1 cellular context compared by ENCODE assay signal in the genomic region with DNA sequence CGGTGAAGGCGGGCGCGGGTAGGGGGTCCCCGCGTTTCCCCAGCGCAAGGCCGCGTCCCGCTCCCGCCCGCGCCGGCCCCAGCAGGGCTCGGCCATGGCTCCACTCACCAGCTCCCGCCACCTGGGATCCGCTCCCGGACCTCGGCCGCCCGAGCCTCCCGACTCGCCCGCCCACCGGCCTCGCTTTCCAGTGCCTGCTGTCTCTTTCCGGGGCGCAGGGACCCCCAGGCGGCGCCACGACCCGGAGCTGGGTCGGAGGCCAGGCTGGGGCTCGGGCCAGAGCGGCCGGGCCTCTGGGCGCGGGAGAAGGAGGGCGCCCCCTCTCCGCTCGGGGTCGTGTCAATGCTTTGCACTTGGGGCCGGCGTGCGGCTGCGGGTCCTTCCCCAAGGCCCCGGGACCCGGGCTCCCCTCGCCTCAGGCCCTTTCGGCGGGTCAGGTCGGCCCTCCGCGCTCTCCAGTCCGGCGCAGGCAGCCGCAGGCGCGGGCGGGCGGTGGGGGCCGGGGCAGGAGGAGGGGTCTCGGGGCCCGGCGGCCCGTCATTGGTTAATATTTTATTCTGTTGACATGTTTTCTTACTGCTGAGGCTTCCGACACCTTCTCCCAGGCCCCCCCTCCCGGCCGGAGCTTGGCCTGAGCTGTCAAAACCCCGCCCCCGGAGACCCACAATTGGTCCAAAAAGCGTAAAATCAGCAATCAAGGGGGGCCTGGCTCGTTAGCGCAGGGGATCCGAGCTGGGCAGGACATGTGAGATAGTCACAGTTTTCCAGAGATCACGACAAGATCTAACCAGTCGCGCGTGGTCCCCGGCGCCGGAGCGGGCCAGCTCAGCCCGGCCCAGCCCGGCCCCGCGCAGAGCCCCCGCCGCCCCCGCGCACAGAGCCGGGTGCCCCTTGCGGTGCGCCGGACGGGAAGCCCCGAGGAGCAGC.
A peak's percentile ranks its signal among the peaks of the same experiment; 100 is the strongest.
TF ChIP-seq lines count a peak whose summit lies in the region.

A gene (plus strand): TSS at position 713 of the 927 bp plus-strand sequence. CDS start 334 bp downstream, outside the sequence.

TF ChIP-seq in HepG2, 621 proteins besides CTCF, POLR2A, EP300 and RAD21 (continued from another document and continues in another):
- TF ChIP-seq, protein P1, sequence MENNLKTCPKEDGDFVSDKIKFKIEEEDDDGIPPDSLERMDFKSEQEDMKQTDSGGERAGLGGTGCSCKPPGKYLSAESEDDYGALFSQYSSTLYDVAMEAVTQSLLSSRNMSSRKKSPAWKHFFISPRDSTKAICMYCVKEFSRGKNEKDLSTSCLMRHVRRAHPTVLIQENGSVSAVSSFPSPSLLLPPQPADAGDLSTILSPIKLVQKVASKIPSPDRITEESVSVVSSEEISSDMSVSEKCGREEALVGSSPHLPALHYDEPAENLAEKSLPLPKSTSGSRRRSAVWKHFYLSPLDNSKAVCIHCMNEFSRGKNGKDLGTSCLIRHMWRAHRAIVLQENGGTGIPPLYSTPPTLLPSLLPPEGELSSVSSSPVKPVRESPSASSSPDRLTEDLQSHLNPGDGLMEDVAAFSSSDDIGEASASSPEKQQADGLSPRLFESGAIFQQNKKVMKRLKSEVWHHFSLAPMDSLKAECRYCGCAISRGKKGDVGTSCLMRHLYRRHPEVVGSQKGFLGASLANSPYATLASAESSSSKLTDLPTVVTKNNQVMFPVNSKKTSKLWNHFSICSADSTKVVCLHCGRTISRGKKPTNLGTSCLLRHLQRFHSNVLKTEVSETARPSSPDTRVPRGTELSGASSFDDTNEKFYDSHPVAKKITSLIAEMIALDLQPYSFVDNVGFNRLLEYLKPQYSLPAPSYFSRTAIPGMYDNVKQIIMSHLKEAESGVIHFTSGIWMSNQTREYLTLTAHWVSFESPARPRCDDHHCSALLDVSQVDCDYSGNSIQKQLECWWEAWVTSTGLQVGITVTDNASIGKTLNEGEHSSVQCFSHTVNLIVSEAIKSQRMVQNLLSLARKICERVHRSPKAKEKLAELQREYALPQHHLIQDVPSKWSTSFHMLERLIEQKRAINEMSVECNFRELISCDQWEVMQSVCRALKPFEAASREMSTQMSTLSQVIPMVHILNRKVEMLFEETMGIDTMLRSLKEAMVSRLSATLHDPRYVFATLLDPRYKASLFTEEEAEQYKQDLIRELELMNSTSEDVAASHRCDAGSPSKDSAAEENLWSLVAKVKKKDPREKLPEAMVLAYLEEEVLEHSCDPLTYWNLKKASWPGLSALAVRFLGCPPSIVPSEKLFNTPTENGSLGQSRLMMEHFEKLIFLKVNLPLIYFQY (CRISPR knock-in tag; IDR thresholded peaks at IDR 0.05; ENCODE audit: borderline replicate concordance) = peak; percentile 78
- TF ChIP-seq, protein P2, sequence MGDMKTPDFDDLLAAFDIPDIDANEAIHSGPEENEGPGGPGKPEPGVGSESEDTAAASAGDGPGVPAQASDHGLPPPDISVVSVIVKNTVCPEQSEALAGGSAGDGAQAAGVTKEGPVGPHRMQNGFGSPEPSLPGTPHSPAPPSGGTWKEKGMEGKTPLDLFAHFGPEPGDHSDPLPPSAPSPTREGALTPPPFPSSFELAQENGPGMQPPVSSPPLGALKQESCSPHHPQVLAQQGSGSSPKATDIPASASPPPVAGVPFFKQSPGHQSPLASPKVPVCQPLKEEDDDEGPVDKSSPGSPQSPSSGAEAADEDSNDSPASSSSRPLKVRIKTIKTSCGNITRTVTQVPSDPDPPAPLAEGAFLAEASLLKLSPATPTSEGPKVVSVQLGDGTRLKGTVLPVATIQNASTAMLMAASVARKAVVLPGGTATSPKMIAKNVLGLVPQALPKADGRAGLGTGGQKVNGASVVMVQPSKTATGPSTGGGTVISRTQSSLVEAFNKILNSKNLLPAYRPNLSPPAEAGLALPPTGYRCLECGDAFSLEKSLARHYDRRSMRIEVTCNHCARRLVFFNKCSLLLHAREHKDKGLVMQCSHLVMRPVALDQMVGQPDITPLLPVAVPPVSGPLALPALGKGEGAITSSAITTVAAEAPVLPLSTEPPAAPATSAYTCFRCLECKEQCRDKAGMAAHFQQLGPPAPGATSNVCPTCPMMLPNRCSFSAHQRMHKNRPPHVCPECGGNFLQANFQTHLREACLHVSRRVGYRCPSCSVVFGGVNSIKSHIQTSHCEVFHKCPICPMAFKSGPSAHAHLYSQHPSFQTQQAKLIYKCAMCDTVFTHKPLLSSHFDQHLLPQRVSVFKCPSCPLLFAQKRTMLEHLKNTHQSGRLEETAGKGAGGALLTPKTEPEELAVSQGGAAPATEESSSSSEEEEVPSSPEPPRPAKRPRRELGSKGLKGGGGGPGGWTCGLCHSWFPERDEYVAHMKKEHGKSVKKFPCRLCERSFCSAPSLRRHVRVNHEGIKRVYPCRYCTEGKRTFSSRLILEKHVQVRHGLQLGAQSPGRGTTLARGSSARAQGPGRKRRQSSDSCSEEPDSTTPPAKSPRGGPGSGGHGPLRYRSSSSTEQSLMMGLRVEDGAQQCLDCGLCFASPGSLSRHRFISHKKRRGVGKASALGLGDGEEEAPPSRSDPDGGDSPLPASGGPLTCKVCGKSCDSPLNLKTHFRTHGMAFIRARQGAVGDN (CRISPR knock-in tag; IDR thresholded peaks at IDR 0.05) = peak; percentile 86
- TF ChIP-seq ZNF224 (CRISPR knock-in tag; IDR thresholded peaks at IDR 0.05) (no peak), KMT2B (CRISPR knock-in tag; IDR thresholded peaks at IDR 0.05) (peak; percentile 25; the same call in 1 of the 2 replicates), ZFP90 (CRISPR knock-in tag; IDR thresholded peaks at IDR 0.05; ENCODE audit: borderline replicate concordance) (no peak), ZNF570 (CRISPR knock-in tag; IDR thresholded peaks at IDR 0.05; ENCODE audit: borderline replicate concordance) (0 out of 2 replicates have a peak, but pooled peaks have one; percentile 77), KLF11 (CRISPR knock-in tag; IDR thresholded peaks at IDR 0.05) (no peak), RFX1 (IDR thresholded peaks at IDR 0.05) (no peak), ZBTB3 (CRISPR knock-in tag; IDR thresholded peaks at IDR 0.05; ENCODE audit: borderline replicate concordance, low read depth) (0 out of 2 replicates have a peak, but pooled peaks have one; percentile 17), TEAD2 (CRISPR knock-in tag; IDR thresholded peaks at IDR 0.05) (peak; percentile 79; the same call in 1 of the 2 replicates), ZSCAN20 (CRISPR knock-in tag; IDR thresholded peaks at IDR 0.05; ENCODE audit: borderline replicate concordance) (peak; percentile 90; the same call in 1 of the 2 replicates), TARDBP (CRISPR knock-in tag; IDR thresholded peaks at IDR 0.05) (no peak), TMF1 (CRISPR knock-in tag; IDR thresholded peaks at IDR 0.05; ENCODE audit: low read depth) (peak; percentile 66; the same call in 1 of the 2 replicates), ZFP36L2 (CRISPR knock-in tag; IDR thresholded peaks at IDR 0.05) (0 out of 2 replicates have a peak, but pooled peaks have one; percentile 16), CHCHD3 (CRISPR knock-in tag; IDR thresholded peaks at IDR 0.05) (peak; percentile 32; the same call in 1 of the 2 replicates), HNRNPUL1 (IDR thresholded peaks at IDR 0.05; ENCODE audit: low read depth, low read length) (no peak), SP2 (CRISPR knock-in tag; IDR thresholded peaks at IDR 0.05) (peak; percentile 20; the same call in 1 of the 2 replicates), ZNF567 (CRISPR knock-in tag; IDR thresholded peaks at IDR 0.05; ENCODE audit: borderline replicate concordance) (0 out of 2 replicates have a peak, but pooled peaks have one; percentile 53), ZNF547 (CRISPR knock-in tag; IDR thresholded peaks at IDR 0.05) (peak; percentile 88)
- TF ChIP-seq, protein P3, sequence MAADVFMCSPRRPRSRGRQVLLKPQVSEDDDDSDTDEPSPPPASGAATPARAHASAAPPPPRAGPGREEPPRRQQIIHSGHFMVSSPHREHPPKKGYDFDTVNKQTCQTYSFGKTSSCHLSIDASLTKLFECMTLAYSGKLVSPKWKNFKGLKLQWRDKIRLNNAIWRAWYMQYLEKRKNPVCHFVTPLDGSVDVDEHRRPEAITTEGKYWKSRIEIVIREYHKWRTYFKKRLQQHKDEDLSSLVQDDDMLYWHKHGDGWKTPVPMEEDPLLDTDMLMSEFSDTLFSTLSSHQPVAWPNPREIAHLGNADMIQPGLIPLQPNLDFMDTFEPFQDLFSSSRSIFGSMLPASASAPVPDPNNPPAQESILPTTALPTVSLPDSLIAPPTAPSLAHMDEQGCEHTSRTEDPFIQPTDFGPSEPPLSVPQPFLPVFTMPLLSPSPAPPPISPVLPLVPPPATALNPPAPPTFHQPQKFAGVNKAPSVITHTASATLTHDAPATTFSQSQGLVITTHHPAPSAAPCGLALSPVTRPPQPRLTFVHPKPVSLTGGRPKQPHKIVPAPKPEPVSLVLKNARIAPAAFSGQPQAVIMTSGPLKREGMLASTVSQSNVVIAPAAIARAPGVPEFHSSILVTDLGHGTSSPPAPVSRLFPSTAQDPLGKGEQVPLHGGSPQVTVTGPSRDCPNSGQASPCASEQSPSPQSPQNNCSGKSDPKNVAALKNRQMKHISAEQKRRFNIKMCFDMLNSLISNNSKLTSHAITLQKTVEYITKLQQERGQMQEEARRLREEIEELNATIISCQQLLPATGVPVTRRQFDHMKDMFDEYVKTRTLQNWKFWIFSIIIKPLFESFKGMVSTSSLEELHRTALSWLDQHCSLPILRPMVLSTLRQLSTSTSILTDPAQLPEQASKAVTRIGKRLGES (CRISPR knock-in tag; IDR thresholded peaks at IDR 0.05; ENCODE audit: borderline replicate concordance) = 0 out of 2 replicates have a peak, but pooled peaks have one; percentile 14
- TF ChIP-seq, protein P4, sequence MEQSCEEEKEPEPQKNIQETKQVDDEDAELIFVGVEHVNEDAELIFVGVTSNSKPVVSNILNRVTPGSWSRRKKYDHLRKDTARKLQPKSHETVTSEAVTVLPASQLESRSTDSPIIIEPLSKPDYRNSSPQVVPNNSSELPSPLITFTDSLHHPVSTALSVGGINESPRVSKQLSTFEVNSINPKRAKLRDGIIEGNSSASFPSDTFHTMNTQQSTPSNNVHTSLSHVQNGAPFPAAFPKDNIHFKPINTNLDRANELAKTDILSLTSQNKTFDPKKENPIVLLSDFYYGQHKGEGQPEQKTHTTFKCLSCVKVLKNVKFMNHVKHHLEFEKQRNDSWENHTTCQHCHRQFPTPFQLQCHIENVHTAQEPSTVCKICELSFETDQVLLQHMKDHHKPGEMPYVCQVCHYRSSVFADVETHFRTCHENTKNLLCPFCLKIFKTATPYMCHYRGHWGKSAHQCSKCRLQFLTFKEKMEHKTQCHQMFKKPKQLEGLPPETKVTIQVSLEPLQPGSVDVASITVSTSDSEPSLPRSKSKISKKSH (CRISPR knock-in tag; IDR thresholded peaks at IDR 0.05; ENCODE audit: borderline replicate concordance) = 0 out of 2 replicates have a peak, but pooled peaks have one; percentile 68
- TF ChIP-seq, protein P5, sequence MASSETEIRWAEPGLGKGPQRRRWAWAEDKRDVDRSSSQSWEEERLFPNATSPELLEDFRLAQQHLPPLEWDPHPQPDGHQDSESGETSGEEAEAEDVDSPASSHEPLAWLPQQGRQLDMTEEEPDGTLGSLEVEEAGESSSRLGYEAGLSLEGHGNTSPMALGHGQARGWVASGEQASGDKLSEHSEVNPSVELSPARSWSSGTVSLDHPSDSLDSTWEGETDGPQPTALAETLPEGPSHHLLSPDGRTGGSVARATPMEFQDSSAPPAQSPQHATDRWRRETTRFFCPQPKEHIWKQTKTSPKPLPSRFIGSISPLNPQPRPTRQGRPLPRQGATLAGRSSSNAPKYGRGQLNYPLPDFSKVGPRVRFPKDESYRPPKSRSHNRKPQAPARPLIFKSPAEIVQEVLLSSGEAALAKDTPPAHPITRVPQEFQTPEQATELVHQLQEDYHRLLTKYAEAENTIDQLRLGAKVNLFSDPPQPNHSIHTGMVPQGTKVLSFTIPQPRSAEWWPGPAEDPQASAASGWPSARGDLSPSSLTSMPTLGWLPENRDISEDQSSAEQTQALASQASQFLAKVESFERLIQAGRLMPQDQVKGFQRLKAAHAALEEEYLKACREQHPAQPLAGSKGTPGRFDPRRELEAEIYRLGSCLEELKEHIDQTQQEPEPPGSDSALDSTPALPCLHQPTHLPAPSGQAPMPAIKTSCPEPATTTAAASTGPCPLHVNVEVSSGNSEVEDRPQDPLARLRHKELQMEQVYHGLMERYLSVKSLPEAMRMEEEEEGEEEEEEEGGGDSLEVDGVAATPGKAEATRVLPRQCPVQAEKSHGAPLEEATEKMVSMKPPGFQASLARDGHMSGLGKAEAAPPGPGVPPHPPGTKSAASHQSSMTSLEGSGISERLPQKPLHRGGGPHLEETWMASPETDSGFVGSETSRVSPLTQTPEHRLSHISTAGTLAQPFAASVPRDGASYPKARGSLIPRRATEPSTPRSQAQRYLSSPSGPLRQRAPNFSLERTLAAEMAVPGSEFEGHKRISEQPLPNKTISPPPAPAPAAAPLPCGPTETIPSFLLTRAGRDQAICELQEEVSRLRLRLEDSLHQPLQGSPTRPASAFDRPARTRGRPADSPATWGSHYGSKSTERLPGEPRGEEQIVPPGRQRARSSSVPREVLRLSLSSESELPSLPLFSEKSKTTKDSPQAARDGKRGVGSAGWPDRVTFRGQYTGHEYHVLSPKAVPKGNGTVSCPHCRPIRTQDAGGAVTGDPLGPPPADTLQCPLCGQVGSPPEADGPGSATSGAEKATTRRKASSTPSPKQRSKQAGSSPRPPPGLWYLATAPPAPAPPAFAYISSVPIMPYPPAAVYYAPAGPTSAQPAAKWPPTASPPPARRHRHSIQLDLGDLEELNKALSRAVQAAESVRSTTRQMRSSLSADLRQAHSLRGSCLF (CRISPR knock-in tag; IDR thresholded peaks at IDR 0.05; ENCODE audit: borderline replicate concordance) = no peak
- TF ChIP-seq, protein P6, sequence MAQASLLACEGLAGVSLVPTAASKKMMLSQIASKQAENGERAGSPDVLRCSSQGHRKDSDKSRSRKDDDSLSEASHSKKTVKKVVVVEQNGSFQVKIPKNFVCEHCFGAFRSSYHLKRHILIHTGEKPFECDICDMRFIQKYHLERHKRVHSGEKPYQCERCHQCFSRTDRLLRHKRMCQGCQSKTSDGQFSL (CRISPR knock-in tag; IDR thresholded peaks at IDR 0.05) = peak; percentile 45; the same call in 1 of the 2 replicates
